In the genomic region with DNA sequence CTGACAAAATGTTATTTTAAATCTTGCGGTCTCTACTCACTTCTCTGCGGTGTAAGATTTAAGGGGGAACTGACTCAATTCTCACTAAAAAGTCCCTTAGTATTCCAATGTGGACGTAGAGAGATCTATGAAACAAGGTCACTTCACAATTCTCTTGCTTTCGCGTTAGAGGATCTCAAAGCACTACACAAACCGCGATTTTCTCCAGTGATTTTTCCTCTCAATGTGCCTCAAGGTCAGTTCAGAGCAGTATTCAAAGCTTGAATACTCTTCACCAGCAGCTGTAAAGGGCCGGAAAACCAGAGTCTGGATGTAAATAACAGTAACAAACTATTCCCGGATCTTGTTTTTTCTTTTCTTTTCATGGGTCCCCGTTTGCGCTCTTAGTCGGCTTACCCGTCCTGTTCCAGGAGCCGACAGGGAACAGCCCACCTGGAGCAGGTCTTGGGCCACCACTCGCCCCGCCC, we compare ENCODE assay signal across 10 cellular contexts.
DNase-seq lines count a peak whose midpoint lies in the region; ATAC-seq, FAIRE-seq and TF ChIP-seq lines count a peak whose summit lies in the region.
"Had no signal": no experiment of that assay in that cellular context is flagged by ENCODE, and none has a peak within 500 bp of the region (broad histone marks: within the 10 kb centered on the region; RNA-seq: fewer than 3 reads in every experiment).

No MANE protein-coding gene starts in this region.

- POLR2A ChIA-PET in PC-9 (lab: Charles Lee; ENCODE audit: unreplicated experiment), result no interaction called here

- TF ChIP-seq CTCF in C4-2B (conservative IDR thresholded peaks at IDR 0.05), result no peak
- no peak for TF ChIP-seq CTCF in PC-9 (conservative IDR thresholded peaks at IDR 0.05)
- TF ChIP-seq CTCF in gastroesophageal sphincter (IDR thresholded peaks at IDR 0.05), result no peak
- TF ChIP-seq CTCF in pancreas (IDR thresholded peaks at IDR 0.05), result no peak

- intact Hi-C loops in PC-9 (cut with micrococcal nuclease; ENCODE audit: unreplicated experiment) (loop anchor here (2.0 to 10.0 kb wide), 4 partner anchors 128 to 728 kb away; partner anchors contain the start of genes CCNH and TMEM161B), pancreas (cut with DNase I) (no loop called here)

- H3K4me2 ChIP-seq in PC-9, result peak overlapping the region; percentile 84

- DNase-seq in PC-9 (peak in 1 of 2 experiments; percentile 58), pancreas (peak in 2 of 6 donors; percentile 25 to 43), NCI-H226 (no peak), ureter (ENCODE audit: low spot score) (no peak)
- DNase-seq: stimulated activated CD4-positive, alpha-beta T cell treated with anti-CD3 and anti-CD28 coated beads, Interleukin-2, amount 100 ng/mL, for 24 hours had no signal

- H3K36me3 ChIP-seq in PC-9 (ENCODE audit: low read depth), result no peaks in the 10 kb centered on the region
- no peaks in the 10 kb centered on the region for H3K36me3 ChIP-seq in gastroesophageal sphincter
- H3K36me3 ChIP-seq in pancreas, result no peaks in the 10 kb centered on the region

- H3K4me1 ChIP-seq in PC-9 (replicated peaks; ENCODE audit: insufficient read depth), result peaks cover 7% of the 10 kb centered on the region; the same call in 1 of the 2 replicates
- peaks cover 0 to 56% (median 19%) of the 10 kb centered on the region in 3 donors for H3K4me1 ChIP-seq in gastroesophageal sphincter
- H3K4me1 ChIP-seq in pancreas, result peaks cover 9 to 14% (median 9%) of the 10 kb centered on the region in 3 donors

- no peak for FAIRE-seq in pancreas (lab: Jason Lieb, UNC)
- FAIRE-seq: GM12878 had no signal

- ATAC-seq in gastroesophageal sphincter (no peak), pancreas (no peak), HG02678 (IDR thresholded peaks at IDR 0.05; ENCODE audit: unreplicated experiment) (no peak)
- no peak for ATAC-seq in activated CD4-positive, CD25-positive, alpha-beta regulatory T cell treated with anti-CD3 and anti-CD28 coated beads, Interleukin-2, amount 50 U/mL, for 24 hours

- no peak for TF ChIP-seq POLR2A in gastroesophageal sphincter (IDR thresholded peaks at IDR 0.05)

- peak overlapping the region; percentile 14; the same call in 1 of the 2 replicates for H3K27ac ChIP-seq in C4-2B
- no peak overlapping the region for H3K27ac ChIP-seq in PC-9
- peak overlapping the region in 2 of 4 donors; percentile 68 to 71 for H3K27ac ChIP-seq in gastroesophageal sphincter
- no peak overlapping the region for H3K27ac ChIP-seq in pancreas

- BruUV-seq in PC-9 (replicated peaks; lab: Mats Ljungman, UMichigan), result no TSS peak

- H3K27me3 ChIP-seq in PC-9 (ENCODE audit: insufficient read depth, low read depth) (no peaks in the 10 kb centered on the region), gastroesophageal sphincter (peaks cover 82% of the 10 kb centered on the region), pancreas (peaks cover 0 to 29% (median under 1%) of the 10 kb centered on the region in 4 donors)

- H2AFZ ChIP-seq in PC-9, result peak overlapping the region; percentile 93

- peak overlapping the region; percentile 68 for H3K4me3 ChIP-seq in PC-9
- peak overlapping the region; percentile 40 to 57 for H3K4me3 ChIP-seq in gastroesophageal sphincter
- H3K4me3 ChIP-seq in pancreas, result peak overlapping the region; percentile 18 to 40 (median 34)
- H3K4me3 ChIP-seq: GM12878 had no signal

- TF ChIP-seq EP300 in gastroesophageal sphincter (IDR thresholded peaks at IDR 0.05), result no peak

- 2 to 3% methylated on average over 11 to 16 of the region's 16 CpGs for WGBS in gastroesophageal sphincter (ENCODE audit: low coverage in 1 of 2), 2 donors
- WGBS in pancreas, 2 donors, result 4% methylated on average over 16 of the region's 16 CpGs

- H4K20me1 ChIP-seq in PC-9 (ENCODE audit: insufficient read depth), result no peaks in the 10 kb centered on the region

- H3K9me3 ChIP-seq in PC-9 (ENCODE audit: insufficient read depth, low read depth) (no peaks in the 10 kb centered on the region), gastroesophageal sphincter (no peaks in the 10 kb centered on the region), pancreas (no peaks in the 10 kb centered on the region)

- CTCF ChIA-PET in PC-9 (lab: Charles Lee), result interaction anchor here (0.7 kb wide), 1 partner anchor 32 kb away, joined by 6 read pairs; no protein-coding TSS in a partner anchor

- H3F3A ChIP-seq in PC-9 (ENCODE audit: insufficient read depth, low read depth), result no peaks in the 10 kb centered on the region

- no peaks in the 10 kb centered on the region for H3K9me2 ChIP-seq in PC-9 (ENCODE audit: insufficient read depth)

- H3K79me2 ChIP-seq in PC-9 (ENCODE audit: low read depth), result no peaks in the 10 kb centered on the region
